13 cellular contexts compared by ENCODE assay signal in the genomic region with DNA sequence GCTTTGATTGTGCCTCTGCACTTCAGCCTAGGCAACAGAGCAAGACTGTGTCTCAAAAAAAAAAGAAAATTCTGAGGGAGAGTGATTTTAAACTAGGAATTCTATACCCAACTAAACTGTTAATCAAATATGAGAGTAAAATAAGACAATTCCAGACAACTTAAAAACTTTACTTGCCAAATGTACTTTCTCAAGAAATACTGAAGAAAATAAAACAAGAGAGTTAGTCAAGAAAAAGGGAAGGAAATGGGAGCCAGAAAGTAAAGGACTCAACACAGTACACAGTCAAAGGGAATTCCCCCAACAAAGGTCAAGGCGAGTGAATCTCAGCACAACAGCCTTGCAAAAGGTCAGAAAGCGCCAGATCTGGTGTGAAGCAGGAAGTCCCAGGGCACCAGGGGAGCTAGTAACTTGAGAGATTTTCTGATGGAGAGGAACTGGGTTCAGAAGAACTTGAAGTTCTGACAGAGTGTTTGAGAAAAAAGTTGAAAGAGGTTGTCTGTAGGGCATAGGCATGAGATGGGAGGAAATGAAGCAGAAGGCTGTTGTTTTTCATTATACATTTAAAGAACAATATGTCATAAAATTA. TPM values are rescaled to one million over a fixed set of nuclear protein-coding genes. Genes with fewer than 3 reads are reported as not detected.
DNase-seq lines count a peak whose midpoint lies in the region; ATAC-seq and TF ChIP-seq lines count a peak whose summit lies in the region.
"Had no signal": no experiment of that assay in that cellular context is flagged by ENCODE, and none has a peak within 500 bp of the region (broad histone marks: within the 10 kb centered on the region; RNA-seq: fewer than 3 reads in every experiment).

No MANE protein-coding gene starts in this region.

- H3K27me3 Mint-ChIP-seq in CD14-positive monocyte (ENCODE audit: low read depth in 3 of 3) (peaks cover 0 to 2% (median 0%) of the 10 kb centered on the region in 3 donors), memory B cell (no peaks in the 10 kb centered on the region)
- H3K27me3 Mint-ChIP-seq: IgD-negative memory B cell had no signal

- H3K9me3 Mint-ChIP-seq in CD14-positive monocyte (peaks cover under 1 to 8% (median 4%) of the 10 kb centered on the region in 7 donors), memory B cell (peaks cover 15% of the 10 kb centered on the region)

- DNase-seq in CD14-positive monocyte (ENCODE audit: low spot score) (peak; percentile 91), GM12864 (ENCODE audit: low read depth) (peak; percentile 12), memory B cell (ENCODE audit: low spot score in 2 of 2) (peak in 1 of 2 donors; percentile 34), ACHN (no peak)
- peak; percentile 24 to 43 for DNase-seq in activated CD4-positive, alpha-beta T cell treated with anti-CD3 and anti-CD28 coated beads, Interleukin-2, amount 50 U/mL, for 48 hours
- DNase-seq: DMS153, foreskin keratinocyte, NCI-H2171 had no signal

- H3K4me1 Mint-ChIP-seq in CD14-positive monocyte (peaks cover 73% of the 10 kb centered on the region), memory B cell (peaks cover 12% of the 10 kb centered on the region)

- peaks cover 0 to 3% of the 10 kb centered on the region in 2 donors for H3K36me3 Mint-ChIP-seq in CD14-positive monocyte
- H3K36me3 Mint-ChIP-seq in memory B cell = peaks cover 16% of the 10 kb centered on the region

- H3K4me3 Mint-ChIP-seq in CD14-positive monocyte = peak overlapping the region in 1 of 2 donors; percentile 73
- H3K4me3 Mint-ChIP-seq in memory B cell = no peak overlapping the region

- H3K4me3 ChIP-seq in GM12864 (ENCODE audit: low read depth, low read length) = no peak overlapping the region
- H3K4me3 ChIP-seq: coronary artery had no signal

- in situ Hi-C loops in ACHN (cut with HindIII; ENCODE audit: low pct_ligation_motif_present, low pct_unique_long_range_greater_than_20kb, low sequenced_read_pairs) = no loop called here

- intact Hi-C loops in CD14-positive monocyte (cut with micrococcal nuclease) = no loop called here

- H3K27ac Mint-ChIP-seq in CD14-positive monocyte = peak overlapping the region; percentile 75 to 94 (median 87)
- peak overlapping the region; percentile 43 for H3K27ac Mint-ChIP-seq in memory B cell

- ATAC-seq in memory B cell (ENCODE audit: low read depth) (peak; percentile 99), HG03354 (IDR thresholded peaks at IDR 0.05; ENCODE audit: poor library complexity, severe bottlenecking, unreplicated experiment) (no peak), GM21528 (IDR thresholded peaks at IDR 0.05; ENCODE audit: low FRiP score, unreplicated experiment) (no peak), HG03095 (IDR thresholded peaks at IDR 0.05; ENCODE audit: unreplicated experiment) (no peak)
- ATAC-seq: foreskin keratinocyte had no signal

- TF ChIP-seq CTCF in CD14-positive monocyte (IDR thresholded peaks at IDR 0.05) = no peak
- TF ChIP-seq CTCF in GM12864 (IDR thresholded peaks at IDR 0.05; ENCODE audit: low read depth, low read length, missing control alignments) = no peak

RNA-seq across cellular contexts. Expression of gene TBC1D8, which starts 22.6 kb away (rescaled TPM):
- polyA plus RNA-seq in CD14-positive monocyte = 10 to 100 TPM; 16.1 to 22.4 TPM
